Comparison of ENCODE assay signal across 18 cellular contexts in genomic region chr6:147108256-147108910, GRCh38.
A peak's percentile ranks its signal among the peaks of the same experiment; 100 is the strongest.
DNase-seq lines count a peak whose midpoint lies in the region; FAIRE-seq and TF ChIP-seq lines count a peak whose summit lies in the region.
"Had no signal": no experiment of that assay in that cellular context is flagged by ENCODE, and none has a peak within 500 bp of the region (broad histone marks: within the 10 kb centered on the region; RNA-seq: fewer than 3 reads in every experiment).

No MANE protein-coding gene starts in this region.

- no peak for TF ChIP-seq CTCF in lower leg skin (IDR thresholded peaks at IDR 0.05)

- FAIRE-seq in islet of Langerhans (lab: Jason Lieb, UNC) (peak; percentile 92), GM19239 (lab: Jason Lieb, UNC) (no peak)
- FAIRE-seq: endometrium, HepG2, TTC549 had no signal

- intact Hi-C loops in lower leg skin (cut with DNase I; ENCODE audit: low total_unique reads), result no loop called here

- no peak for TF ChIP-seq POLR2A in lower leg skin (IDR thresholded peaks at IDR 0.05)

- DNase-seq in DMS53 (lab: John Stamatoyannopoulos, UW) (peak; percentile 80), NCI-H1417 (lab: John Stamatoyannopoulos, UW) (peak; percentile 8 to 81 (median 40)), NCI-H69 (lab: John Stamatoyannopoulos, UW) (peak; percentile 52), lower leg skin (ENCODE audit: low spot score in 2 of 2) (no peak), GM19239 (ENCODE audit: insufficient read length, low spot score) (no peak), GM03348 (ENCODE audit: low spot score) (no peak)
- DNase-seq: activated CD4-positive, alpha-beta T cell treated with anti-CD3 and anti-CD28 coated beads for 1 hour; activated naive CD8-positive, alpha-beta T cell treated with anti-CD3 and anti-CD28 coated beads, Interleukin-2, amount 50 U/mL, for 24 hours; activated T-cell treated with anti-CD3 and anti-CD28 coated beads for 4 hours; gastrocnemius medialis; left colon; NCI-H524 treated with DMSO at 0.1 percent for 48 hours; stimulated activated CD4-positive, alpha-beta T cell treated with anti-CD3 and anti-CD28 coated beads, Interleukin-4, amount 100 ng/mL, for 24 hours; substantia nigra had no signal

- H3K4me3 ChIP-seq in lower leg skin (ENCODE audit: low read depth, poor library complexity, severe bottlenecking), result no peak overlapping the region
- H3K4me3 ChIP-seq: gastrocnemius medialis had no signal

- WGBS in lower leg skin, 2 donors, result 77 to 80% methylated on average over 2 of the region's 2 CpGs

Comparison
In these comparisons a context has a peak if more than half of its experiments do, and no peak if none do; other contexts are left out.
1. DNase-seq: peak in DMS53 (single experiment), NCI-H1417 (3 of 3) and NCI-H69 (single experiment); none in lower leg skin (0 of 2), GM19239 (single experiment) and GM03348 (single experiment).